20 cellular contexts compared by ENCODE assay signal in genomic region chr20:17948442-17948841, GRCh38. TPM values are rescaled to one million over a fixed set of nuclear protein-coding genes. Genes with fewer than 3 reads are reported as not detected.
DNase-seq lines count a peak whose midpoint lies in the region; ATAC-seq, FAIRE-seq and TF ChIP-seq lines count a peak whose summit lies in the region.
"Had no signal": no experiment of that assay in that cellular context is flagged by ENCODE, and none has a peak within 500 bp of the region (broad histone marks: within the 10 kb centered on the region; RNA-seq: fewer than 3 reads in every experiment).

No MANE protein-coding gene starts in this region.

- peaks cover 91% of the 10 kb centered on the region for H3K36me3 Mint-ChIP-seq in activated CD8-positive, alpha-beta T cell treated with anti-CD3 and anti-CD28 coated beads, Interleukin-2, amount 10 ng/mL, durations not matched to agents 7 days and 5 days (ENCODE audit: low read depth)

- intact Hi-C loops in HepG2 (cut with micrococcal nuclease; ENCODE audit: unreplicated experiment): no loop called here
- intact Hi-C loops in right lobe of liver (cut with DNase I): no loop called here

- no peak for FAIRE-seq in HepG2 (lab: Jason Lieb, UNC)
- FAIRE-seq: D721Med, H54 had no signal

- H3K27me3 ChIP-seq in HepG2 (ENCODE audit: control insufficient read depth in 1 of 2, insufficient read depth in 2 of 2, low read length in 2 of 2) (no peaks in the 10 kb centered on the region), right lobe of liver (no peaks in the 10 kb centered on the region), Karpas-422 (ENCODE audit: low read length) (no peaks in the 10 kb centered on the region)
- H3K27me3 ChIP-seq: BE2C had no signal

- H3K4me1 Mint-ChIP-seq in activated CD8-positive, alpha-beta T cell treated with anti-CD3 and anti-CD28 coated beads, Interleukin-2, amount 10 ng/mL, durations not matched to agents 7 days and 5 days (ENCODE audit: low read depth): peaks cover 6% of the 10 kb centered on the region

- peak overlapping the region; percentile 56 for H3K27ac Mint-ChIP-seq in activated CD8-positive, alpha-beta T cell treated with anti-CD3 and anti-CD28 coated beads, Interleukin-2, amount 10 ng/mL, durations not matched to agents 7 days and 5 days
- H3K27ac Mint-ChIP-seq: CD8-positive, alpha-beta T cell; IgD-negative memory B cell had no signal

- TF ChIP-seq RAD21 in HepG2 (CRISPR knock-in tag; IDR thresholded peaks at IDR 0.05): no peak

- H3K36me3 ChIP-seq in HepG2 (replicated peaks in 1 of 2; ENCODE audit: control insufficient read depth in 1 of 2, insufficient read depth in 2 of 2, low read length in 2 of 2): peaks cover 63 to 97% of the 10 kb centered on the region in 2 experiments
- peaks cover 0 to 96% (median 37%) of the 10 kb centered on the region in 4 donors for H3K36me3 ChIP-seq in right lobe of liver
- peaks cover 77% of the 10 kb centered on the region for H3K36me3 ChIP-seq in Karpas-422 (ENCODE audit: insufficient read depth, low read length)

- H3K9me3 ChIP-seq in HepG2 (ENCODE audit: low read length) (no peaks in the 10 kb centered on the region), right lobe of liver (no peaks in the 10 kb centered on the region), Karpas-422 (ENCODE audit: low read length) (no peaks in the 10 kb centered on the region)
- H3K9me3 ChIP-seq: A549, BE2C had no signal

- H3K4me3 ChIP-seq in HepG2 (replicated peaks in 1 of 3; ENCODE audit: insufficient read depth in 1 of 3, low read depth in 2 of 3, low read length in 3 of 3) (no peak overlapping the region), right lobe of liver (no peak overlapping the region), Karpas-422 (ENCODE audit: low read length) (no peak overlapping the region)
- H3K4me3 ChIP-seq: A549, GM23248 had no signal

- DNase-seq in HepG2 (ENCODE audit: low spot score) (no peak), right lobe of liver (no peak), Karpas-422 (no peak), DMS53 treated with DMSO at 0.1 percent for 48 hours (lab: John Stamatoyannopoulos, UW; ENCODE audit: unreplicated experiment) (no peak), T-helper 1 cell (no peak)
- no peak for DNase-seq in activated CD8-positive, alpha-beta T cell treated with anti-CD3 and anti-CD28 coated beads, Interleukin-2, amount 10 ng/mL, durations not matched to agents 7 days and 5 days
- DNase-seq: BE2C; CD8-positive, alpha-beta T cell; COR-L47; DMS153; DND-41; GF-D8; GM23248 had no signal

- H4K20me1 ChIP-seq in HepG2 (ENCODE audit: insufficient read depth, low read length): peaks cover 27% of the 10 kb centered on the region
- H4K20me1 ChIP-seq in Karpas-422 (ENCODE audit: insufficient read depth, low read depth, low read length): peaks cover 67% of the 10 kb centered on the region

- TF ChIP-seq POLR2A in HepG2 (IDR thresholded peaks at IDR 0.05; ENCODE audit: insufficient read depth in 1 of 2, low read depth in 2 of 2, low read length in 2 of 2) (no peak), right lobe of liver (IDR thresholded peaks at IDR 0.05) (no peak)

- H3K4me3 Mint-ChIP-seq in activated CD8-positive, alpha-beta T cell treated with anti-CD3 and anti-CD28 coated beads, Interleukin-2, amount 10 ng/mL, durations not matched to agents 7 days and 5 days: no peak overlapping the region
- H3K4me3 Mint-ChIP-seq: CD14-positive monocyte; CD8-positive, alpha-beta T cell; IgD-negative memory B cell had no signal

- H2AFZ ChIP-seq in HepG2 (ENCODE audit: low read length) (no peak overlapping the region), Karpas-422 (ENCODE audit: low read length) (no peak overlapping the region)
- H2AFZ ChIP-seq: GM23248 had no signal

- H3K4me1 ChIP-seq in HepG2 (ENCODE audit: insufficient read depth, low read length) (peaks cover 12% of the 10 kb centered on the region), right lobe of liver (peaks cover 0 to 8% (median 0%) of the 10 kb centered on the region in 4 donors), Karpas-422 (ENCODE audit: low read length) (peaks cover 100% of the 10 kb centered on the region)
- H3K4me1 ChIP-seq: A549, BE2C had no signal

- no peaks in the 10 kb centered on the region for H3K9me2 ChIP-seq in Karpas-422 (replicated peaks; ENCODE audit: insufficient read depth, low read length)

- H3K9ac ChIP-seq in HepG2 (ENCODE audit: insufficient read depth, low read depth, low read length) (no peak overlapping the region), Karpas-422 (ENCODE audit: low read length) (peak overlapping the region; percentile 35)
- H3K9ac ChIP-seq: GM23248 had no signal

- POLR2A ChIA-PET in HepG2 (lab: Yijun Ruan, JAX): interaction anchor here (1.1 kb wide), 1 partner anchor 13 kb away, joined by 3 read pairs; no protein-coding TSS in a partner anchor
- POLR2A ChIA-PET in activated CD8-positive, alpha-beta T cell treated with anti-CD3 and anti-CD28 coated beads, Interleukin-2, amount 10 ng/mL, durations not matched to agents 7 days and 5 days (lab: Charles Lee): no interaction called here

- H3K27ac ChIP-seq in HepG2 (ENCODE audit: extremely low read length, insufficient read depth, low read length): no peak overlapping the region
- H3K27ac ChIP-seq in right lobe of liver: no peak overlapping the region
- H3K27ac ChIP-seq in Karpas-422 (ENCODE audit: low read length): peak overlapping the region; percentile 97
- H3K27ac ChIP-seq: A549, GM23248 had no signal

- CTCF ChIA-PET in HepG2 (lab: Yijun Ruan, JAX; ENCODE audit: low intra/inter-chr PET ratio, low total read pairs): no interaction called here
- CTCF ChIA-PET in activated CD8-positive, alpha-beta T cell treated with anti-CD3 and anti-CD28 coated beads, Interleukin-2, amount 10 ng/mL, durations not matched to agents 7 days and 5 days (lab: Charles Lee): interaction anchor here (0.8 to 3.1 kb wide), 3 partner anchors 9 to 10 kb away, joined by 4 to 12 read pairs (median 4); no protein-coding TSS in a partner anchor

- WGBS in HepG2 (ENCODE audit: low lambda C conversion rate): 98% methylated on average over 2 of the region's 2 CpGs
- 94% methylated on average over 2 of the region's 2 CpGs for WGBS in right lobe of liver (ENCODE audit: insufficient coverage, low coverage, low lambda C conversion rate, missing lambda C conversion rate)

- no peaks in the 10 kb centered on the region for H3K9me3 Mint-ChIP-seq in activated CD8-positive, alpha-beta T cell treated with anti-CD3 and anti-CD28 coated beads, Interleukin-2, amount 10 ng/mL, durations not matched to agents 7 days and 5 days (ENCODE audit: insufficient read depth)
- H3K9me3 Mint-ChIP-seq: CD8-positive, alpha-beta T cell; IgD-negative memory B cell had no signal

- no TSS peak for BruUV-seq in HepG2 (replicated peaks; lab: Mats Ljungman, UMichigan)

- H3K79me2 ChIP-seq in HepG2 (ENCODE audit: insufficient read depth, low read length) (peaks cover 67% of the 10 kb centered on the region), Karpas-422 (ENCODE audit: low read length) (peaks cover 49% of the 10 kb centered on the region)

- TF ChIP-seq EP300 in HepG2 (IDR thresholded peaks at IDR 0.05; ENCODE audit: low read depth in 2 of 2, low read length in 2 of 2) (no peak), HepG2 (CRISPR knock-in tag; IDR thresholded peaks at IDR 0.05; ENCODE audit: borderline replicate concordance) (no peak)

- H3K27me3 Mint-ChIP-seq in activated CD8-positive, alpha-beta T cell treated with anti-CD3 and anti-CD28 coated beads, Interleukin-2, amount 10 ng/mL, durations not matched to agents 7 days and 5 days (ENCODE audit: low read depth): no peaks in the 10 kb centered on the region
- H3K27me3 Mint-ChIP-seq: IgD-negative memory B cell had no signal

- TF ChIP-seq CTCF in HepG2 (CRISPR knock-in tag; IDR thresholded peaks at IDR 0.05): no peak
- no peak for TF ChIP-seq CTCF in right lobe of liver (IDR thresholded peaks at IDR 0.05)

- ATAC-seq in HepG2: no peak
- no peak for ATAC-seq in right lobe of liver
- ATAC-seq in activated CD8-positive, alpha-beta T cell treated with anti-CD3 and anti-CD28 coated beads, Interleukin-2, amount 10 ng/mL, durations not matched to agents 7 days and 5 days: no peak
- ATAC-seq in GM19467 (IDR thresholded peaks at IDR 0.05; ENCODE audit: unreplicated experiment): no peak
- ATAC-seq: A549; CD8-positive, alpha-beta T cell; HCT116 had no signal

- in situ Hi-C loops in HepG2 (cut with HindIII; ENCODE audit: extremely low pct_ligation_motif_present, low pct_unique_long_range_greater_than_20kb): no loop called here

- no peak overlapping the region for H3K4me2 ChIP-seq in HepG2 (ENCODE audit: low read depth, low read length)
- H3K4me2 ChIP-seq in Karpas-422 (ENCODE audit: low read depth, low read length, poor library complexity, severe bottlenecking): peak overlapping the region; percentile 65
- H3K4me2 ChIP-seq: A549 had no signal

RNA-seq across cellular contexts. Expression of gene SNX5, which starts 20.2 kb away (rescaled TPM):
- total RNA-seq in HepG2 (2016; rRNA removed; fragmentation: Illumina TruSeq; extraction: Trizol): 1,040 and 1,306 TPM in 2 replicates
- total RNA-seq in HepG2 (2016; cell fraction: cytosol; rRNA removed; fragmentation: Illumina TruSeq; extraction: Trizol; ENCODE audit: low read depth): 667 and 747 TPM in 2 replicates
- total RNA-seq in HepG2 (2016; cell fraction: insoluble cytoplasmic fraction; rRNA removed; fragmentation: Illumina TruSeq; extraction: Trizol): 1,050 and 1,299 TPM in 2 replicates
- 1,275 and 1,485 TPM in 2 replicates for total RNA-seq in HepG2 (2016; cell fraction: membrane; rRNA removed; fragmentation: Illumina TruSeq; extraction: Trizol)
- 908 and 989 TPM in 2 replicates for total RNA-seq in HepG2 (2016; cell fraction: nucleus; rRNA removed; fragmentation: Illumina TruSeq; extraction: Trizol)
- 448 and 664 TPM in 2 replicates for polyA plus RNA-seq in HepG2 (2011; rRNA removed)
- 385 and 413 TPM in 2 replicates for polyA plus RNA-seq in HepG2 (2011; cell fraction: cytosol; rRNA removed)
- 462 and 532 TPM in 2 replicates for polyA plus RNA-seq in HepG2 (2011; cell fraction: nucleus; rRNA removed)
- polyA plus RNA-seq in HepG2 (2012): 554 and 823 TPM in 2 replicates
- polyA plus RNA-seq in HepG2 (2016; cell fraction: cytosol; fragmentation: Illumina TruSeq; extraction: Trizol; ENCODE audit: low read depth): 567 and 609 TPM in 2 replicates
- polyA plus RNA-seq in HepG2 (2016; cell fraction: insoluble cytoplasmic fraction; fragmentation: Illumina TruSeq; extraction: Trizol; ENCODE audit: low read depth): 1,268 and 1,299 TPM in 2 replicates
- 1,062 and 1,196 TPM in 2 replicates for polyA plus RNA-seq in HepG2 (2016; cell fraction: membrane; fragmentation: Illumina TruSeq; extraction: Trizol; ENCODE audit: low read depth)
- 1,466 and 1,524 TPM in 2 replicates for polyA plus RNA-seq in HepG2 (2016; cell fraction: nucleus; fragmentation: Illumina TruSeq; extraction: Trizol; ENCODE audit: insufficient read depth, low read depth)
- 79.2 and 575 TPM in 2 replicates for polyA minus RNA-seq in HepG2 (2011; rRNA and poly(A)+ RNA removed; ENCODE audit: low replicate concordance)
- 326 and 349 TPM in 2 replicates for polyA minus RNA-seq in HepG2 (2011; cell fraction: cytosol; rRNA and poly(A)+ RNA removed)
- polyA minus RNA-seq in HepG2 (2011; cell fraction: nucleus; rRNA and poly(A)+ RNA removed): 855 and 898 TPM in 2 replicates
- 10 to 100 TPM; 32.6 to 74.5 (median 46.0) TPM for total RNA-seq in right lobe of liver
- 195 and 298 TPM in 2 replicates for total RNA-seq in Karpas-422 (2014; rRNA removed; shearing (Covaris generic); ENCODE audit: low replicate concordance)
- 100 to 1,000 TPM; 168 to 177 TPM for total RNA-seq in activated CD8-positive, alpha-beta T cell treated with anti-CD3 and anti-CD28 coated beads, Interleukin-2, amount 10 ng/mL, durations not matched to agents 7 days and 5 days

RNA-seq across cellular contexts. Expression of gene MGME1, which starts 20.4 kb away (rescaled TPM):
- total RNA-seq in HepG2 (2016; rRNA removed; fragmentation: Illumina TruSeq; extraction: Trizol): 66.6 and 79.5 TPM in 2 replicates
- 15.1 and 18.2 TPM in 2 replicates for total RNA-seq in HepG2 (2016; cell fraction: cytosol; rRNA removed; fragmentation: Illumina TruSeq; extraction: Trizol; ENCODE audit: low read depth)
- 62.8 and 78.1 TPM in 2 replicates for total RNA-seq in HepG2 (2016; cell fraction: insoluble cytoplasmic fraction; rRNA removed; fragmentation: Illumina TruSeq; extraction: Trizol)
- total RNA-seq in HepG2 (2016; cell fraction: membrane; rRNA removed; fragmentation: Illumina TruSeq; extraction: Trizol): 41.7 and 44.4 TPM in 2 replicates
- total RNA-seq in HepG2 (2016; cell fraction: nucleus; rRNA removed; fragmentation: Illumina TruSeq; extraction: Trizol): 67.8 and 71.1 TPM in 2 replicates
- 24.8 and 36.7 TPM in 2 replicates for polyA plus RNA-seq in HepG2 (2011; rRNA removed)
- 17.2 and 20.9 TPM in 2 replicates for polyA plus RNA-seq in HepG2 (2011; cell fraction: cytosol; rRNA removed)
- 18.4 and 19.3 TPM in 2 replicates for polyA plus RNA-seq in HepG2 (2011; cell fraction: nucleus; rRNA removed)
- polyA plus RNA-seq in HepG2 (2012): 31.5 and 47.5 TPM in 2 replicates
- 14.4 and 14.8 TPM in 2 replicates for polyA plus RNA-seq in HepG2 (2016; cell fraction: cytosol; fragmentation: Illumina TruSeq; extraction: Trizol; ENCODE audit: low read depth)
- 84.4 and 86.8 TPM in 2 replicates for polyA plus RNA-seq in HepG2 (2016; cell fraction: insoluble cytoplasmic fraction; fragmentation: Illumina TruSeq; extraction: Trizol; ENCODE audit: low read depth)
- 29.4 and 31.2 TPM in 2 replicates for polyA plus RNA-seq in HepG2 (2016; cell fraction: membrane; fragmentation: Illumina TruSeq; extraction: Trizol; ENCODE audit: low read depth)
- polyA plus RNA-seq in HepG2 (2016; cell fraction: nucleus; fragmentation: Illumina TruSeq; extraction: Trizol; ENCODE audit: insufficient read depth, low read depth): 117 TPM in 2 replicates
- 14.2 and 14.9 TPM in 2 replicates for polyA minus RNA-seq in HepG2 (2011; rRNA and poly(A)+ RNA removed; ENCODE audit: low replicate concordance)
- polyA minus RNA-seq in HepG2 (2011; cell fraction: cytosol; rRNA and poly(A)+ RNA removed): 30.8 and 31.4 TPM in 2 replicates
- polyA minus RNA-seq in HepG2 (2011; cell fraction: nucleus; rRNA and poly(A)+ RNA removed): 48.9 and 53.8 TPM in 2 replicates
- total RNA-seq in right lobe of liver: 1 to 10 TPM; 6.0 to 8.4 (median 7.5) TPM
- 23.3 and 26.5 TPM in 2 replicates for total RNA-seq in Karpas-422 (2014; rRNA removed; shearing (Covaris generic); ENCODE audit: low replicate concordance)
- 10 to 100 TPM; 39.4 to 46.9 TPM for total RNA-seq in activated CD8-positive, alpha-beta T cell treated with anti-CD3 and anti-CD28 coated beads, Interleukin-2, amount 10 ng/mL, durations not matched to agents 7 days and 5 days
